ENCODE assay signal across 13 cellular contexts in the genomic region with DNA sequence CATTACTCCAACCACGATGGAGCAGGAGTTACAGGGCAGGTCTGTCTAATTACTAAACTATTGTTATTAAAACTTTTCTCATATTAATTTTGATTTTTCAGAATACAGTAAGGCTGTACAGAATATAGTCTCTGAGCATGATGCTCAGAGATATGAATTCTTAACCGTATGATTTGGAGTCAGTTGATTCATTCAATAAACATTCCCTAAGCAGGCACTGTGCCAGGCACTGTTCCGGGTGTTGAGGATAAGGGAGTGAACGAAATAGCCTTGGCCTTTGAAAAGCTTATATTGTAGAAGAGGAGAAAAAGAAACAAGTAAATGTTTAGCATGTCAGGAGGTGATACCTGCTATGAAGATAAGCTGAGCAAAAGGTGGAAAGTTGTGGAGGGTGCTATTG.
DNase-seq lines count a peak whose midpoint lies in the region; ATAC-seq and TF ChIP-seq lines count a peak whose summit lies in the region.
"Had no signal": no experiment of that assay in that cellular context is flagged by ENCODE, and none has a peak within 500 bp of the region (broad histone marks: within the 10 kb centered on the region; RNA-seq: fewer than 3 reads in every experiment).

No MANE protein-coding gene starts in this region.

- H3K9me2 ChIP-seq in PC-3 (replicated peaks; ENCODE audit: low read length) = no peaks in the 10 kb centered on the region

- WGBS in lung, 2 donors = 57 to 83% methylated on average over 4 of the region's 4 CpGs

- H3K36me3 ChIP-seq in PC-3 (ENCODE audit: low read depth, low read length) (no peaks in the 10 kb centered on the region), lung (ENCODE audit: control insufficient read depth in 2 of 2, insufficient read depth in 2 of 2, low read length in 2 of 2) (no peaks in the 10 kb centered on the region), uterus (no peaks in the 10 kb centered on the region), SJCRH30 (no peaks in the 10 kb centered on the region)

- no peaks in the 10 kb centered on the region for H3K79me2 ChIP-seq in PC-3 (ENCODE audit: low read length)

- no peak overlapping the region for H2AFZ ChIP-seq in PC-3 (ENCODE audit: low read length)

- H3K4me3 ChIP-seq in PC-3 (ENCODE audit: low read length) (no peak overlapping the region), lung (no peak overlapping the region), uterus (no peak overlapping the region), SJCRH30 (no peak overlapping the region)

- peaks cover 22% of the 10 kb centered on the region for H3K4me1 ChIP-seq in PC-3 (ENCODE audit: insufficient read depth, low read length)
- no peaks in the 10 kb centered on the region for H3K4me1 ChIP-seq in lung (ENCODE audit: control insufficient read depth in 2 of 2, insufficient read depth in 2 of 2, low read length in 2 of 2)
- no peaks in the 10 kb centered on the region for H3K4me1 ChIP-seq in uterus
- no peaks in the 10 kb centered on the region for H3K4me1 ChIP-seq in SJCRH30

- TF ChIP-seq CTCF in PC-3 (conservative IDR thresholded peaks at IDR 0.05; ENCODE audit: low read depth, low read length) (no peak), lung (IDR thresholded peaks at IDR 0.05; ENCODE audit: control extremely low read depth, extremely low read depth) (no peak), uterus (IDR thresholded peaks at IDR 0.05) (no peak)

- H3K27me3 ChIP-seq in PC-3 (ENCODE audit: low read length) (no peaks in the 10 kb centered on the region), lung (ENCODE audit: control insufficient read depth, insufficient read depth) (no peaks in the 10 kb centered on the region), uterus (no peaks in the 10 kb centered on the region), SJCRH30 (no peaks in the 10 kb centered on the region)

- ATAC-seq in PC-3 (peak; percentile 85), lung (ENCODE audit: insufficient read depth, low FRiP score) (no peak), GM18909 (IDR thresholded peaks at IDR 0.05; ENCODE audit: poor library complexity, unreplicated experiment) (no peak)

- H3K27ac ChIP-seq in PC-3 (ENCODE audit: low read length) (no peak overlapping the region), lung (ENCODE audit: low read depth in 1 of 2, low read length in 1 of 2) (no peak overlapping the region), uterus (no peak overlapping the region), SJCRH30 (no peak overlapping the region)

- no peaks in the 10 kb centered on the region for H3F3A ChIP-seq in PC-3 (ENCODE audit: low read length, unreplicated experiment)

- no peaks in the 10 kb centered on the region for H3K9me3 ChIP-seq in PC-3 (ENCODE audit: low read length)
- H3K9me3 ChIP-seq in lung (ENCODE audit: control insufficient read depth in 2 of 2, insufficient read depth in 1 of 2, low read length in 1 of 2) = peaks cover 0 to 2% of the 10 kb centered on the region in 2 donors
- H3K9me3 ChIP-seq in uterus = no peaks in the 10 kb centered on the region
- H3K9me3 ChIP-seq in SJCRH30 (replicated peaks) = no peaks in the 10 kb centered on the region

- no peak for TF ChIP-seq POLR2A in uterus (IDR thresholded peaks at IDR 0.05)

- POLR2A ChIA-PET in PC-3 (lab: Charles Lee; ENCODE audit: unreplicated experiment) = no interaction called here

- CTCF ChIA-PET in PC-3 (lab: Charles Lee) = no interaction called here

- H3K9ac ChIP-seq in PC-3 (ENCODE audit: low read length) = no peak overlapping the region

- intact Hi-C loops in PC-3 (cut with micrococcal nuclease) = loop anchor here (1.0 kb wide), 1 partner anchor 10 kb away; no protein-coding TSS in a partner anchor
- intact Hi-C loops in uterus (cut with DNase I; ENCODE audit: low total_unique reads) = no loop called here

- no peaks in the 10 kb centered on the region for H4K20me1 ChIP-seq in PC-3 (ENCODE audit: low read length)

- DNase-seq in PC-3 (peak; percentile 93), dermis microvascular lymphatic vessel endothelial cell (ENCODE audit: low read depth in 2 of 2) (peak; percentile 27 to 80), lung (ENCODE audit: low spot score) (peak; percentile 39), uterus (peak; percentile 47 to 56), SJCRH30 (no peak), NOMO-1 treated with dmso at 0.1 percent for 144 hours (lab: John Stamatoyannopoulos, UW; ENCODE audit: unreplicated experiment) (no peak)
- no peak for DNase-seq in activated CD4-positive, alpha-beta T cell treated with anti-CD3 and anti-CD28 coated beads for 48 hours
- DNase-seq: activated CD8-positive, alpha-beta memory T cell treated with anti-CD3 and anti-CD28 coated beads for 24 hours; anterior cingulate cortex; DND-41; NCI-H510A treated with DMSO at 0.1 percent for 48 hours; stimulated activated naive CD4-positive, alpha-beta T cell treated with Interleukin-2 at 50 U/mL for 16 hours had no signal

- H3K4me2 ChIP-seq in PC-3 (ENCODE audit: low read length) = peak overlapping the region; percentile 10; the same call in 1 of the 2 replicates

- BruUV-seq in PC-3 (replicated peaks; lab: Mats Ljungman, UMichigan) = no TSS peak

Comparison
In these comparisons a context has a peak if more than half of its experiments do, and no peak if none do; other contexts are left out.
1. DNase-seq: peak in PC-3 (single experiment), dermis microvascular lymphatic vessel endothelial cell (2 of 2), lung (single experiment) and uterus (2 of 2); none in activated CD4-positive, alpha-beta T cell treated with anti-CD3 and anti-CD28 coated beads for 48 hours (single experiment), SJCRH30 (0 of 2) and NOMO-1 treated with dmso at 0.1 percent for 144 hours (single experiment).